8 cellular contexts compared by ENCODE assay signal in genomic region chr20:3794701-3795420, GRCh38. TPM values are rescaled to one million over a fixed set of nuclear protein-coding genes. Genes with fewer than 3 reads are reported as not detected.
DNase-seq lines count a peak whose midpoint lies in the region; ATAC-seq and TF ChIP-seq lines count a peak whose summit lies in the region.

No MANE protein-coding gene starts in this region.

- POLR2A ChIA-PET in MCF 10A (lab: Yijun Ruan, JAX), result interaction anchor here (1.6 to 3.2 kb wide), 4 partner anchors 9 to 50 kb away, joined by 4 to 36 read pairs (median 15); partner anchors contain the start of genes AP5S1 and CENPB

- H3K36me3 Mint-ChIP-seq in MCF 10A (ENCODE audit: insufficient read depth, unreplicated experiment), result peaks cover 28% of the 10 kb centered on the region

- H3K27me3 ChIP-seq in heart left ventricle (no peaks in the 10 kb centered on the region), muscle layer of duodenum (ENCODE audit: low read depth, low read length) (no peaks in the 10 kb centered on the region), vagina (no peaks in the 10 kb centered on the region)

- H3K27ac Mint-ChIP-seq in MCF 10A (ENCODE audit: low read depth, unreplicated experiment), result peak overlapping the region; percentile 79

- DNase-seq in heart left ventricle (no peak), left cardiac atrium (no peak), MCF 10A (ENCODE audit: unreplicated experiment) (no peak), vagina (ENCODE audit: extremely low spot score in 2 of 2) (peak in 1 of 2 donors; percentile 87), lower leg skin (ENCODE audit: low spot score in 2 of 2) (no peak), NCI-H2081 treated with DMSO at 0.1 percent for 48 hours (lab: John Stamatoyannopoulos, UW) (no peak), NCI-H446 treated with DMSO at 0.1 percent for 48 hours (lab: John Stamatoyannopoulos, UW) (no peak)

- ATAC-seq in heart left ventricle (no peak), left cardiac atrium (no peak)

- H3K4me3 Mint-ChIP-seq in MCF 10A (ENCODE audit: unreplicated experiment), result peak overlapping the region; percentile 97

- TF ChIP-seq CTCF in heart left ventricle (IDR thresholded peaks at IDR 0.05) (no peak), MCF 10A (IDR thresholded peaks at IDR 0.05; ENCODE audit: unreplicated experiment) (no peak), vagina (IDR thresholded peaks at IDR 0.05) (no peak), lower leg skin (IDR thresholded peaks at IDR 0.05) (no peak)

- no peaks in the 10 kb centered on the region for H3K27me3 Mint-ChIP-seq in MCF 10A (ENCODE audit: insufficient read depth, unreplicated experiment)

- H3K9me3 ChIP-seq in heart left ventricle (no peaks in the 10 kb centered on the region), muscle layer of duodenum (ENCODE audit: control insufficient read depth in 1 of 2, low read length in 2 of 2) (no peaks in the 10 kb centered on the region), vagina (no peaks in the 10 kb centered on the region)

- H3K27ac ChIP-seq in heart left ventricle, result peak overlapping the region in 11 of 12 donors; percentile 90 to 99 (median 96)
- H3K27ac ChIP-seq in muscle layer of duodenum (ENCODE audit: low read length), result peak overlapping the region; percentile 96
- peak overlapping the region; percentile 95 for H3K27ac ChIP-seq in vagina

- H3K4me3 ChIP-seq in heart left ventricle (peak overlapping the region in 11 of 12 donors; percentile 68 to 94 (median 78)), muscle layer of duodenum (ENCODE audit: low read depth in 1 of 2, low read length in 2 of 2) (peak overlapping the region; percentile 76 to 83), vagina (peak overlapping the region; percentile 61 to 70), lower leg skin (ENCODE audit: low read depth, poor library complexity, severe bottlenecking) (no peak overlapping the region)

- intact Hi-C loops in heart left ventricle (cut with DNase I) (loop anchor here in 3 of 10 donors (2.0 kb wide), 2 partner anchors 24 to 26 kb away; partner anchors contain the start of gene AP5S1 (in 1 of the 3)), left cardiac atrium (cut with DNase I) (no loop called here), MCF 10A (cut with micrococcal nuclease) (no loop called here), vagina (cut with DNase I) (no loop called here), lower leg skin (cut with DNase I; ENCODE audit: low total_unique reads) (no loop called here)

- H3K9me3 Mint-ChIP-seq in MCF 10A (ENCODE audit: unreplicated experiment), result no peaks in the 10 kb centered on the region

- BruUV-seq in MCF 10A (replicated peaks; lab: Mats Ljungman, UMichigan), result no TSS peak

- CTCF ChIA-PET in MCF 10A (lab: Yijun Ruan, JAX), result interaction anchor here (0.7 to 2.2 kb wide), 10 partner anchors 8 to 41 kb away, joined by 3 to 11 read pairs (median 4); partner anchors contain the start of genes AP5S1 and CENPB

- H3K4me1 ChIP-seq in heart left ventricle, result peaks cover 0 to 38% (median 14%) of the 10 kb centered on the region in 12 donors
- peaks cover 20 to 42% of the 10 kb centered on the region in 2 donors for H3K4me1 ChIP-seq in muscle layer of duodenum (ENCODE audit: control insufficient read depth in 1 of 2, insufficient read depth in 2 of 2, low read length in 2 of 2)
- H3K4me1 ChIP-seq in vagina, result peaks cover 47% of the 10 kb centered on the region

- 84 to 90% (median 86%) methylated on average over 22 to 25 of the region's 25 CpGs for WGBS in heart left ventricle, 4 donors
- WGBS in lower leg skin, 2 donors, result 82 to 84% methylated on average over 25 of the region's 25 CpGs

- peaks cover 18% of the 10 kb centered on the region for H3K4me1 Mint-ChIP-seq in MCF 10A (ENCODE audit: insufficient read depth, unreplicated experiment)

- peaks cover 0 to 17% (median 0%) of the 10 kb centered on the region in 9 donors for H3K36me3 ChIP-seq in heart left ventricle
- peaks cover 0 to 3% of the 10 kb centered on the region in 2 donors for H3K36me3 ChIP-seq in muscle layer of duodenum (ENCODE audit: control insufficient read depth in 1 of 2, insufficient read depth in 2 of 2, low read length in 2 of 2)
- H3K36me3 ChIP-seq in vagina, result no peaks in the 10 kb centered on the region

- TF ChIP-seq POLR2A in heart left ventricle (IDR thresholded peaks at IDR 0.05), result no peak
- TF ChIP-seq POLR2A in vagina (IDR thresholded peaks at IDR 0.05), result no peak
- TF ChIP-seq POLR2A in lower leg skin (IDR thresholded peaks at IDR 0.05), result no peak

RNA-seq across cellular contexts. Expression of gene CDC25B, which starts 1.2 kb away (rescaled TPM):
- total RNA-seq in heart left ventricle, result 10 to 100 TPM in 4 of 9 donors, 1 to 10 TPM in 5; 4.0 to 30.4 (median 8.6) TPM
- 10 to 100 TPM in 1 of 2 donors, 1 to 10 TPM in 1; 6.8 to 17.2 TPM for polyA plus RNA-seq in heart left ventricle
- 10 to 100 TPM; 13.8 to 16.6 TPM for total RNA-seq in left cardiac atrium
- total RNA-seq in MCF 10A (2022), result 134 and 137 TPM in 2 replicates
- 26.5 TPM for total RNA-seq in vagina
- 10 to 100 TPM; 13.5 to 23.2 (median 18.5) TPM for total RNA-seq in lower leg skin

RNA-seq across cellular contexts. Expression of gene CENPB, which starts 8.3 kb away (rescaled TPM):
- total RNA-seq in heart left ventricle (100 to 1,000 TPM in 1 of 9 donors, 10 to 100 TPM in 8; 56.2 to 122 (median 74.0) TPM), left cardiac atrium (10 to 100 TPM; 70.8 to 93.6 TPM), MCF 10A (2022) (51.5 and 54.8 TPM in 2 replicates), vagina (62.9 TPM), lower leg skin (100 to 1,000 TPM in 2 of 4 donors, 10 to 100 TPM in 2; 94.4 to 109 (median 99.8) TPM)
- polyA plus RNA-seq in heart left ventricle, result 100 to 1,000 TPM in 1 of 2 donors, 10 to 100 TPM in 1; 77.1 to 105 TPM

RNA-seq across cellular contexts. Expression of gene SPEF1, which starts 13.6 kb away (rescaled TPM):
- total RNA-seq in heart left ventricle (under 1 TPM in 4 of 9 donors, not detected in 5; 0.18 to 0.65 (median 0.30) TPM), left cardiac atrium (not detected), MCF 10A (2022) (0.32 TPM in 1 of 2 replicates, not detected in the other), vagina (not detected), lower leg skin (under 1 TPM in 1 of 4 donors, not detected in 3; 0.13 TPM)
- under 1 TPM; 0.11 to 0.17 TPM for polyA plus RNA-seq in heart left ventricle

RNA-seq across cellular contexts. Expression of gene AP5S1, which starts 25.5 kb away (rescaled TPM):
- 10 to 100 TPM; 10.5 to 18.6 (median 12.0) TPM for total RNA-seq in heart left ventricle
- 10 to 100 TPM in 1 of 2 donors, 1 to 10 TPM in 1; 9.5 to 10.5 TPM for polyA plus RNA-seq in heart left ventricle
- 10 to 100 TPM; 11.8 to 14.7 TPM for total RNA-seq in left cardiac atrium
- 15.8 and 19.2 TPM in 2 replicates for total RNA-seq in MCF 10A (2022)
- 6.1 TPM for total RNA-seq in vagina
- 10 to 100 TPM in 2 of 4 donors, 1 to 10 TPM in 2; 7.7 to 16.8 (median 10.5) TPM for total RNA-seq in lower leg skin

RNA-seq across cellular contexts. Expression of gene ADISSP, which starts 27.3 kb away (rescaled TPM):
- total RNA-seq in heart left ventricle, result 10 to 100 TPM in 6 of 9 donors, 1 to 10 TPM in 3; 7.8 to 22.2 (median 13.7) TPM
- polyA plus RNA-seq in heart left ventricle, result 10 to 100 TPM in 1 of 2 donors, 1 to 10 TPM in 1; 9.8 to 19.3 TPM
- 10 to 100 TPM; 17.2 to 23.2 TPM for total RNA-seq in left cardiac atrium
- 37.8 and 58.8 TPM in 2 replicates for total RNA-seq in MCF 10A (2022)
- total RNA-seq in vagina, result 16.0 TPM
- 10 to 100 TPM in 3 of 4 donors, 1 to 10 TPM in 1; 9.7 to 21.8 (median 15.5) TPM for total RNA-seq in lower leg skin
